Comparison of ENCODE assay signal across 37 cellular contexts in genomic region chr1:53085405-53085804, GRCh38. TPM values are rescaled to one million over a fixed set of nuclear protein-coding genes. Genes with fewer than 3 reads are reported as not detected.
"Had no signal": no experiment of that assay in that cellular context is flagged by ENCODE, and none has a peak within 500 bp of the region (broad histone marks: within the 10 kb centered on the region; RNA-seq: fewer than 3 reads in every experiment).

No MANE protein-coding gene starts in this region.

- H3K4me3 Mint-ChIP-seq: endodermal cell, mesothelial cell of epicardium, naive B cell, neural crest cell, type B pancreatic cell had no signal

- ATAC-seq: gastrocnemius medialis, heart right ventricle, left cardiac atrium, left lung, mucosa of descending colon, sciatic nerve had no signal

- H3K27ac ChIP-seq: coronary artery, epithelial cell of prostate, gastrocnemius medialis, left lung, prostate gland, right atrium auricular region, stomach, testis, tibial artery had no signal

- H3K9me3 Mint-ChIP-seq: endodermal cell; mesothelial cell of epicardium; naive B cell; natural killer cell treated with Interleukin-12 subunit alpha and Interleukin-12 subunit beta and Interleukin-15 and Interleukin-18, amount 100 ng/mL, for 72 hours; neural crest cell; type B pancreatic cell had no signal

- DNase-seq: effector CD4-positive, alpha-beta T cell; endodermal cell; foreskin fibroblast; gastrocnemius medialis; heart right ventricle; hippocampal formation; left cardiac atrium; left lung; mesenchymal stem cell; mucosa of descending colon; naive B cell; stimulated activated CD4-positive, alpha-beta T cell treated with anti-CD3 and anti-CD28 coated beads, Interleukin-12 subunit alpha, Interleukin-12 subunit beta, amount 100 ng/mL, for 4 hours; stimulated activated CD4-positive, alpha-beta T cell treated with anti-CD3 and anti-CD28 coated beads, Interleukin-1b, Interleukin-23, amount 100 ng/mL, for 48 hours; stimulated activated CD4-positive, alpha-beta T cell treated with anti-CD3 and anti-CD28 coated beads, Interleukin-4, amount 100 ng/mL, for 1 hour; stimulated activated CD8-positive, alpha-beta memory T cell treated with anti-CD3 and anti-CD28 coated beads, Interleukin-4, amount 100 ng/mL, for 48 hours; stimulated activated naive CD4-positive, alpha-beta T cell treated with Interleukin-2 at 50 U/mL for 16 hours; stomach; substantia nigra; testis; tibial artery had no signal

- H3K27ac Mint-ChIP-seq: endodermal cell; mesothelial cell of epicardium; natural killer cell treated with Interleukin-12 subunit alpha and Interleukin-12 subunit beta and Interleukin-15 and Interleukin-18, amount 100 ng/mL, for 72 hours had no signal

- H3K4me3 ChIP-seq: coronary artery, gastrocnemius medialis, heart right ventricle, left lung, mucosa of descending colon, prostate gland, right atrium auricular region, smooth muscle cell, stomach, testis, tibial artery had no signal

- H3K27me3 ChIP-seq: gastrocnemius medialis, heart right ventricle, left lung, right atrium auricular region, stomach, testis, tibial artery had no signal

- H3K27me3 Mint-ChIP-seq: natural killer cell treated with Interleukin-12 subunit alpha and Interleukin-12 subunit beta and Interleukin-15 and Interleukin-18, amount 100 ng/mL, for 72 hours; type B pancreatic cell had no signal

- H3K36me3 Mint-ChIP-seq: mesothelial cell of epicardium; naive B cell; natural killer cell treated with Interleukin-12 subunit alpha and Interleukin-12 subunit beta and Interleukin-15 and Interleukin-18, amount 100 ng/mL, for 72 hours; type B pancreatic cell had no signal

RNA-seq across cellular contexts. Expression of gene PODN, which starts 23.4 kb away (rescaled TPM):
- total RNA-seq: kidney epithelial cell; natural killer cell treated with Interleukin-12 subunit alpha and Interleukin-12 subunit beta and Interleukin-15 and Interleukin-18, amount 100 ng/mL, for 72 hours had no signal

RNA-seq across cellular contexts. Expression of gene SLC1A7, which starts 57.0 kb away (rescaled TPM):
- total RNA-seq: dermis microvascular lymphatic vessel endothelial cell, esophagus mucosa, kidney epithelial cell, lower leg skin, lung microvascular endothelial cell, mesothelial cell of epicardium, neural crest cell, osteocyte, smooth muscle cell, urinary bladder had no signal
